In the genomic region with DNA sequence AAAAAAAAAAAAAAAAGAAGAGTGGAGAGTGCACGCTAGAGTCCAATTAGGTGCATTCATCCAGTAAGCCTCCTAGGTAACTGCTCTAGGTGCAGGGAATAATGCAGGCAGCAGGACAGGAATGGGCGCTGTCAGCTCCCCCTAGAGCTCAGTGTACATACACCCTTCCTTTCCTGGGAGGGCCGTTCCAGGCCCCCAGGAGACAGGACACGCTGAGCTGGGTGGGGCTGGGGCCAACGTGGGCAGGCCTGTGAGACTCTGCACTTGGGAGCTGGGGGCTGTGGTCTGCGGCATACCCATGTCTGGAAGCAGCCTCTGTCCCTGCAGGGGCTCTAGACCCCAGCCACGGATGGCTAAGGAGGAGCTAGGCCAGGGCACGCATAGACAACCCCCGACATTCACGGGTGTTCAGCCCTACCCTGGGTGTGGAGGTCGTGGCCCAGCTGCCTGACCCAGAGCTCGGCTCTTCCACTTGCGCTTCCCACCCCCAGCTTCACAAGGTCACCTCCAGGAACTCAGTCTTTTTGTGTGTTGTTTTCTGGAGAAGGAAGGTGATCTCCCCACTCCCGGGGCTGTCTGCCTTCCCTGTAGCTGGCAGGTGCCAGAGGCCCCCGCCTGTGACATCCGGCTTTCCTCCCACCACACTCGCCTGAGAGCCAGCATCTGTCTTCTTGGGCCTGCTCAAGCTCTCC, we compare ENCODE assay signal across 8 cellular contexts. TPM values are rescaled to one million over a fixed set of nuclear protein-coding genes. Genes with fewer than 3 reads are reported as not detected.
A peak's percentile ranks its signal among the peaks of the same experiment; 100 is the strongest.
DNase-seq lines count a peak whose midpoint lies in the region; ATAC-seq and TF ChIP-seq lines count a peak whose summit lies in the region.

No MANE protein-coding gene starts in this region.

- CTCF ChIA-PET in T-cell (lab: Charles Lee), result interaction anchor here in 1 of 2 donors (0.6 to 2.0 kb wide), 3 partner anchors 8 to 367 kb away, joined by 3 to 6 read pairs (median 5); a partner anchor contains a TSS

- peak overlapping the region; percentile 57 to 80 for H3K27ac Mint-ChIP-seq in T-cell

- no peaks in the 10 kb centered on the region for H3K9me3 Mint-ChIP-seq in T-cell

- WGBS in esophagus muscularis mucosa, result 10% methylated on average over 14 of the region's 17 CpGs
- 10% methylated on average over 13 of the region's 17 CpGs for WGBS in prostate gland

- H3K4me1 ChIP-seq in right atrium auricular region (peaks cover 0 to 49% of the 10 kb centered on the region in 2 donors), esophagus muscularis mucosa (peaks cover 37 to 68% (median 56%) of the 10 kb centered on the region in 4 donors), prostate gland (replicated peaks) (peaks cover 25% of the 10 kb centered on the region)

- TF ChIP-seq EP300 in esophagus muscularis mucosa (IDR thresholded peaks at IDR 0.05), result no peak

- DNase-seq in right atrium auricular region (ENCODE audit: low spot score), result no peak
- DNase-seq in left ventricle myocardium superior, result no peak
- peak in 1 of 2 experiments; percentile 21 for DNase-seq in HL-60 (ENCODE audit: low read depth in 1 of 2, low spot score in 1 of 2)
- peak in 8 of 34 experiments; percentile 21 to 40 (median 32) for DNase-seq in T-cell
- no peak for DNase-seq in esophagus muscularis mucosa (ENCODE audit: extremely low spot score)
- no peak for DNase-seq in prostate gland (ENCODE audit: low spot score)
- DNase-seq in posterior vena cava (ENCODE audit: low spot score), result no peak

- intact Hi-C loops in left ventricle myocardium superior (cut with micrococcal nuclease) (no loop called here), esophagus muscularis mucosa (cut with DNase I) (no loop called here), prostate gland (cut with DNase I) (no loop called here), posterior vena cava (cut with DNase I) (no loop called here)

- no peaks in the 10 kb centered on the region for H3K9me3 ChIP-seq in right atrium auricular region
- H3K9me3 ChIP-seq in esophagus muscularis mucosa, result no peaks in the 10 kb centered on the region
- H3K9me3 ChIP-seq in prostate gland, result no peaks in the 10 kb centered on the region

- TF ChIP-seq CTCF in right atrium auricular region (IDR thresholded peaks at IDR 0.05) (no peak), HL-60 (IDR thresholded peaks at IDR 0.05; ENCODE audit: insufficient read depth, low read length) (no peak), esophagus muscularis mucosa (IDR thresholded peaks at IDR 0.05) (no peak), prostate gland (IDR thresholded peaks at IDR 0.05) (no peak)

- H3K36me3 ChIP-seq in right atrium auricular region (no peaks in the 10 kb centered on the region), esophagus muscularis mucosa (peaks cover 0 to 10% (median 8%) of the 10 kb centered on the region in 4 donors), prostate gland (no peaks in the 10 kb centered on the region)

- H3K4me3 ChIP-seq in right atrium auricular region (peak overlapping the region; percentile 65 to 83), HL-60 (replicated peaks; ENCODE audit: insufficient read depth, low read length) (peak overlapping the region; percentile 52), esophagus muscularis mucosa (peak overlapping the region; percentile 67 to 98 (median 75)), prostate gland (peak overlapping the region; percentile 61 to 79)

- POLR2A ChIA-PET in T-cell (lab: Charles Lee), result no interaction called here

- ATAC-seq in left ventricle myocardium superior (no peak), T-cell (replicated peaks in 1 of 4) (peak; percentile 13 to 26 (median 18)), HG02884 (IDR thresholded peaks at IDR 0.05; ENCODE audit: unreplicated experiment) (no peak)

- TF ChIP-seq POLR2A in esophagus muscularis mucosa (IDR thresholded peaks at IDR 0.05; ENCODE audit: low read depth) (no peak), prostate gland (IDR thresholded peaks at IDR 0.05) (no peak)

- H3K36me3 Mint-ChIP-seq in T-cell, result no peaks in the 10 kb centered on the region

- H3K27ac ChIP-seq in right atrium auricular region (peak overlapping the region; percentile 91 to 92), HL-60 (replicated peaks) (peak overlapping the region; percentile 84), esophagus muscularis mucosa (replicated peaks in 1 of 4) (peak overlapping the region; percentile 81 to 94 (median 91)), prostate gland (peak overlapping the region; percentile 51 to 76)

- peaks cover 21 to 29% (median 27%) of the 10 kb centered on the region in 3 donors for H3K4me1 Mint-ChIP-seq in T-cell

- peaks cover 3 to 4% of the 10 kb centered on the region in 2 donors for H3K27me3 Mint-ChIP-seq in T-cell

- peak overlapping the region; percentile 78 to 83 (median 79) for H3K4me3 Mint-ChIP-seq in T-cell

- H3K27me3 ChIP-seq in right atrium auricular region, result no peaks in the 10 kb centered on the region
- peaks cover 5% of the 10 kb centered on the region for H3K27me3 ChIP-seq in HL-60 (ENCODE audit: insufficient read depth, poor library complexity, severe bottlenecking)
- peaks cover 0 to 9% (median 0%) of the 10 kb centered on the region in 4 donors for H3K27me3 ChIP-seq in esophagus muscularis mucosa
- no peaks in the 10 kb centered on the region for H3K27me3 ChIP-seq in prostate gland (replicated peaks; ENCODE audit: insufficient read depth)

RNA-seq across cellular contexts. Expression of a gene that starts 1.0 kb away (rescaled TPM):
- total RNA-seq in right atrium auricular region (10 to 100 TPM; 36.5 to 37.5 TPM), left ventricle myocardium superior (31.2 TPM), T-cell (10 to 100 TPM; 22.9 to 38.8 (median 27.2) TPM), esophagus muscularis mucosa (10 to 100 TPM; 26.5 to 48.6 (median 40.3) TPM), prostate gland (10 to 100 TPM; 55.3 to 73.1 TPM), posterior vena cava (10 to 100 TPM; 20.0 to 25.5 TPM)

RNA-seq across cellular contexts. Expression of a gene that starts 5.0 kb away (rescaled TPM):
- total RNA-seq in right atrium auricular region (10 to 100 TPM; 58.9 to 61.3 TPM), left ventricle myocardium superior (57.9 TPM), T-cell (10 to 100 TPM in 3 of 5 donors, 1 to 10 TPM in 2; 4.2 to 18.2 (median 12.0) TPM), esophagus muscularis mucosa (100 to 1,000 TPM in 1 of 4 donors, 10 to 100 TPM in 3; 56.5 to 143 (median 78.0) TPM), prostate gland (10 to 100 TPM; 52.0 to 78.2 TPM), posterior vena cava (10 to 100 TPM; 21.6 to 24.9 TPM)

RNA-seq across cellular contexts. Expression of a gene that starts 6.3 kb away (rescaled TPM):
- total RNA-seq in right atrium auricular region (under 1 TPM; 0.43 to 0.56 TPM), left ventricle myocardium superior (0.50 TPM), T-cell (10 to 100 TPM in 1 of 5 donors, 1 to 10 TPM in 4; 3.1 to 17.1 (median 8.6) TPM), esophagus muscularis mucosa (1 to 10 TPM in 1 of 4 donors, under 1 TPM in 3; 0.33 to 2.5 (median 0.61) TPM), prostate gland (1 to 10 TPM; 2.3 to 3.0 TPM), posterior vena cava (1 to 10 TPM in 1 of 2 donors, under 1 TPM in 1; 0.52 to 1.0 TPM)

RNA-seq across cellular contexts. Expression of a gene that starts 6.9 kb away (rescaled TPM):
- total RNA-seq in right atrium auricular region, result 1 to 10 TPM; 9.6 to 9.7 TPM
- 13.6 TPM for total RNA-seq in left ventricle myocardium superior
- total RNA-seq in T-cell, result 10 to 100 TPM in 4 of 5 donors, 1 to 10 TPM in 1; 9.9 to 50.1 (median 31.6) TPM
- 1 to 10 TPM; 1.7 to 5.6 (median 4.5) TPM for total RNA-seq in esophagus muscularis mucosa
- total RNA-seq in prostate gland, result 10 to 100 TPM in 1 of 2 donors, 1 to 10 TPM in 1; 7.7 to 10.1 TPM
- 1 to 10 TPM; 3.6 to 4.1 TPM for total RNA-seq in posterior vena cava

RNA-seq across cellular contexts. Expression of a gene that starts 14.4 kb away (rescaled TPM):
- 1 to 10 TPM; 1.3 to 1.7 TPM for total RNA-seq in right atrium auricular region
- total RNA-seq in left ventricle myocardium superior, result 0.99 TPM
- 10 to 100 TPM; 16.4 to 65.5 (median 50.2) TPM for total RNA-seq in T-cell
- 1 to 10 TPM in 1 of 4 donors, under 1 TPM in 3; 0.42 to 1.2 (median 0.51) TPM for total RNA-seq in esophagus muscularis mucosa
- 1 to 10 TPM; 6.1 to 9.1 TPM for total RNA-seq in prostate gland
- not detected for total RNA-seq in posterior vena cava

Comparison
In these comparisons a context has a peak if more than half of its experiments do, and no peak if none do; other contexts are left out.
1. ATAC-seq: peak in T-cell (4 of 4); none in left ventricle myocardium superior (single experiment) and HG02884 (single experiment).
2. Peak in every context shown above with its lines, with median percentiles within 50 percentile points of each other: H3K27ac ChIP-seq and H3K4me3 ChIP-seq.